In the genomic region with DNA sequence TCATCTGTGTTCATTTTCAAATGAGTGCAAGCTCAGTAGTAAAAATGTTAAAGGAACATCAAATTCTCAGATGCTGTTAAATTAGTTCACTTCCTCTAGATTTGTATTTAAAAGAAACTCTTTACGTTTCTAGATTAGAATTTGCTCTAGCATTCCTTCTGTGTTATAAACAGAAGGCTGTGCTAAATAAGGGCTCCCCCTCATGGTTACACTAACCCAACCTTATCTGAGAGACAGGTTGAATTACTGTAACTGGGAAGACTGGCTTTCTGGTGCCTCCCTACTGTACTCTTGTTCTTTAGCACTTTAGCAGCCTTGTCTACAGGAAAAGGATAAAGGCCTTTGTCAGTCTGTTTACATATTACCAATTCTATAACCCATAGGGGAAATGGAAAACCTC, we compare ENCODE assay signal across 10 cellular contexts. TPM values are rescaled to one million over a fixed set of nuclear protein-coding genes. Genes with fewer than 3 reads are reported as not detected.
DNase-seq lines count a peak whose midpoint lies in the region; ATAC-seq lines count a peak whose summit lies in the region.
"Had no signal": no experiment of that assay in that cellular context is flagged by ENCODE, and none has a peak within 500 bp of the region (broad histone marks: within the 10 kb centered on the region; RNA-seq: fewer than 3 reads in every experiment).

No MANE protein-coding gene starts in this region.

- no peaks in the 10 kb centered on the region for H3K36me3 ChIP-seq in mesenchymal stem cell (ENCODE audit: control insufficient read depth in 1 of 2, insufficient read depth in 2 of 2, low read depth in 1 of 2, low read length in 2 of 2)

- no peak overlapping the region for H3K4me2 ChIP-seq in mesenchymal stem cell (ENCODE audit: low read length, poor library complexity, severe bottlenecking)

- no peak overlapping the region for H2AFZ ChIP-seq in mesenchymal stem cell (ENCODE audit: low read depth, low read length)

- no peaks in the 10 kb centered on the region for H3K27me3 ChIP-seq in mesenchymal stem cell (ENCODE audit: control insufficient read depth in 1 of 2, insufficient read depth in 1 of 2, low read length in 2 of 2)

- H3K4me3 ChIP-seq in mesenchymal stem cell (ENCODE audit: insufficient read depth in 1 of 2, low read depth in 1 of 2, low read length in 2 of 2): no peak overlapping the region

- H4K91ac ChIP-seq in mesenchymal stem cell (ENCODE audit: low read length): no peak overlapping the region

- H3K4ac ChIP-seq in mesenchymal stem cell (ENCODE audit: low read depth in 1 of 2, low read length in 2 of 2): no peak overlapping the region

- no peak overlapping the region for H3K27ac Mint-ChIP-seq in activated naive CD4-positive, alpha-beta T cell treated with anti-CD3 and anti-CD28 coated beads, Interleukin-2, amount 50 U/mL, for 72 hours
- no peak overlapping the region for H3K27ac Mint-ChIP-seq in activated CD8-positive, alpha-beta T cell treated with anti-CD3 and anti-CD28 coated beads, Interleukin-2, amount 10 ng/mL, durations not matched to agents 7 days and 5 days

- no peak overlapping the region for H3K4me3 Mint-ChIP-seq in activated CD8-positive, alpha-beta T cell treated with anti-CD3 and anti-CD28 coated beads, Interleukin-2, amount 10 ng/mL, durations not matched to agents 7 days and 5 days

- H3K9ac ChIP-seq in mesenchymal stem cell (ENCODE audit: low read length): peak overlapping the region; percentile 24

- H3K27ac ChIP-seq in mesenchymal stem cell (ENCODE audit: low read length, poor library complexity, severe bottlenecking): no peak overlapping the region

- POLR2A ChIA-PET in activated CD8-positive, alpha-beta T cell treated with anti-CD3 and anti-CD28 coated beads, Interleukin-2, amount 10 ng/mL, durations not matched to agents 7 days and 5 days (lab: Charles Lee): no interaction called here

- no peaks in the 10 kb centered on the region for H3K36me3 Mint-ChIP-seq in activated naive CD4-positive, alpha-beta T cell treated with anti-CD3 and anti-CD28 coated beads, Interleukin-2, amount 50 U/mL, for 72 hours
- H3K36me3 Mint-ChIP-seq in activated CD8-positive, alpha-beta T cell treated with anti-CD3 and anti-CD28 coated beads, Interleukin-2, amount 10 ng/mL, durations not matched to agents 7 days and 5 days (ENCODE audit: low read depth): no peaks in the 10 kb centered on the region

- H3K23ac ChIP-seq in mesenchymal stem cell (ENCODE audit: low read length in 2 of 2): no peak overlapping the region

- no peak overlapping the region for H2BK120ac ChIP-seq in mesenchymal stem cell (ENCODE audit: low read depth, low read length)

- no peaks in the 10 kb centered on the region for H3K4me1 ChIP-seq in mesenchymal stem cell (ENCODE audit: control insufficient read depth, insufficient read depth, low read depth, low read length)

- no peak overlapping the region for H3K18ac ChIP-seq in mesenchymal stem cell (ENCODE audit: low read depth in 1 of 2, low read length in 2 of 2)

- no peak overlapping the region for H2BK12ac ChIP-seq in mesenchymal stem cell (ENCODE audit: low read length in 2 of 2)

- no peaks in the 10 kb centered on the region for H3K9me3 ChIP-seq in mesenchymal stem cell (ENCODE audit: control insufficient read depth, low read length)

- no peaks in the 10 kb centered on the region for H3K79me1 ChIP-seq in mesenchymal stem cell (replicated peaks; ENCODE audit: low read length, poor library complexity, severe bottlenecking)

- ATAC-seq in activated naive CD4-positive, alpha-beta T cell treated with anti-CD3 and anti-CD28 coated beads, Interleukin-2, amount 50 U/mL, for 72 hours: no peak
- no peak for ATAC-seq in activated CD8-positive, alpha-beta T cell treated with anti-CD3 and anti-CD28 coated beads, Interleukin-2, amount 10 ng/mL, durations not matched to agents 7 days and 5 days

- H3K27me3 Mint-ChIP-seq in activated CD8-positive, alpha-beta T cell treated with anti-CD3 and anti-CD28 coated beads, Interleukin-2, amount 10 ng/mL, durations not matched to agents 7 days and 5 days (ENCODE audit: low read depth): peaks cover 3% of the 10 kb centered on the region

- no peaks in the 10 kb centered on the region for H3K4me1 Mint-ChIP-seq in activated CD8-positive, alpha-beta T cell treated with anti-CD3 and anti-CD28 coated beads, Interleukin-2, amount 10 ng/mL, durations not matched to agents 7 days and 5 days (ENCODE audit: low read depth)

- no peaks in the 10 kb centered on the region for H3K9me3 Mint-ChIP-seq in activated naive CD4-positive, alpha-beta T cell treated with anti-CD3 and anti-CD28 coated beads, Interleukin-2, amount 50 U/mL, for 72 hours
- no peaks in the 10 kb centered on the region for H3K9me3 Mint-ChIP-seq in activated CD8-positive, alpha-beta T cell treated with anti-CD3 and anti-CD28 coated beads, Interleukin-2, amount 10 ng/mL, durations not matched to agents 7 days and 5 days (ENCODE audit: insufficient read depth)

- H2BK5ac ChIP-seq in mesenchymal stem cell (ENCODE audit: low read depth, low read length, poor library complexity, severe bottlenecking): no peak overlapping the region

- H4K8ac ChIP-seq in mesenchymal stem cell (ENCODE audit: low read length): no peak overlapping the region

- DNase-seq in GM04504 (ENCODE audit: low read depth): peak; percentile 4
- DNase-seq in M059J (ENCODE audit: low read depth): peak; percentile 51
- peak; percentile 27 for DNase-seq in astrocyte of the hippocampus (ENCODE audit: low read depth, low spot score)
- DNase-seq in mesenchymal stem cell: peak; percentile 4
- DNase-seq in hypothalamus (lab: John Stamatoyannopoulos, UW): no peak
- DNase-seq in HuH-7.5 (ENCODE audit: low spot score): no peak
- DNase-seq in activated naive CD4-positive, alpha-beta T cell treated with anti-CD3 and anti-CD28 coated beads, Interleukin-2, amount 50 U/mL, for 72 hours (ENCODE audit: low spot score in 2 of 2): no peak
- DNase-seq in activated CD8-positive, alpha-beta T cell treated with anti-CD3 and anti-CD28 coated beads, Interleukin-2, amount 10 ng/mL, durations not matched to agents 7 days and 5 days: no peak
- DNase-seq: kidney glomerular epithelial cell; stimulated activated CD4-positive, alpha-beta T cell treated with anti-CD3 and anti-CD28 coated beads, Interleukin-2, amount 100 ng/mL, for 48 hours had no signal

- CTCF ChIA-PET in activated CD8-positive, alpha-beta T cell treated with anti-CD3 and anti-CD28 coated beads, Interleukin-2, amount 10 ng/mL, durations not matched to agents 7 days and 5 days (lab: Charles Lee): no interaction called here

- no peak overlapping the region for H3K14ac ChIP-seq in mesenchymal stem cell (ENCODE audit: low read length in 2 of 2)

- no peak overlapping the region for H2BK15ac ChIP-seq in mesenchymal stem cell (ENCODE audit: low read depth, poor library complexity, severe bottlenecking)

- 40% methylated on average over 1 of the region's 1 CpG for WGBS in mesenchymal stem cell

- no peak overlapping the region for H2AK5ac ChIP-seq in mesenchymal stem cell (ENCODE audit: low read length, severe bottlenecking)

RNA-seq across cellular contexts. Expression of a gene that starts 56.8 kb away (rescaled TPM):
- total RNA-seq in M059J (2014; rRNA removed; shearing (Covaris generic)): 0.15 and 0.25 TPM in 2 replicates
- polyA plus RNA-seq in mesenchymal stem cell (2013, experiment 1 of 2): not detected
- polyA plus RNA-seq in mesenchymal stem cell (2013, experiment 2 of 2): not detected
- total RNA-seq in activated naive CD4-positive, alpha-beta T cell treated with anti-CD3 and anti-CD28 coated beads, Interleukin-2, amount 50 U/mL, for 72 hours: not detected
- not detected for total RNA-seq in activated CD8-positive, alpha-beta T cell treated with anti-CD3 and anti-CD28 coated beads, Interleukin-2, amount 10 ng/mL, durations not matched to agents 7 days and 5 days

Comparison
In these comparisons a context has a peak if more than half of its experiments do, and no peak if none do; other contexts are left out.
1. DNase-seq: peak in GM04504 (single experiment), M059J (single experiment), astrocyte of the hippocampus (single experiment) and mesenchymal stem cell (single experiment); none in hypothalamus (0 of 51), HuH-7.5 (single experiment), activated naive CD4-positive, alpha-beta T cell treated with anti-CD3 and anti-CD28 coated beads, Interleukin-2, amount 50 U/mL, for 72 hours (0 of 2) and activated CD8-positive, alpha-beta T cell treated with anti-CD3 and anti-CD28 coated beads, Interleukin-2, amount 10 ng/mL, durations not matched to agents 7 days and 5 days (single experiment).